In the genomic region with DNA sequence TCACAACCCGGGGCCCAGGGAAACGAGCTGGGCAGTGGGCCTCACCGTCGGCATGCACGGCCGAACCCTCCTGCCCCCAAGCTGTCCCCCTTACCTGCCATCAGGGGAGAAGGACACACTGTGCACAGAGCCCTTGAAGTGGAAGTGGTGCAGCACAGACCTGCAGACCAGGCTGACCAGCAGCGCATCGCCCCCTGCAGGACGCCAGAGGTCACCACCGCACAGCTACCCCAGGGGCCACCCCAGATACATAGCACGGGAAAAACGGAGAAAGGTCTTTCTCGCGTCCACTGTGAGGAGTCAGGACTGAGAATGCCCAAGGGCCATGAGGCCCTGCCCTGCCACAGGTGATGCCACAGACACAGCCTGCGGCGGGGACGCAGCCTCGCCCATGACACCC, we compare ENCODE assay signal across 8 cellular contexts.
DNase-seq lines count a peak whose midpoint lies in the region; ATAC-seq, FAIRE-seq and TF ChIP-seq lines count a peak whose summit lies in the region.
"Not testable (repeated sequence)": the region's sequence is repeated elsewhere in the genome, so short reads cannot be mapped to it uniquely, and the experiment has no call there.

No MANE protein-coding gene starts in this region.

- not testable (repeated sequence) for H3K27me3 ChIP-seq in WERI-Rb-1 (ENCODE audit: insufficient read depth, low read depth, severe bottlenecking); spleen (replicated peaks in 1 of 7); upper lobe of right lung

- TF ChIP-seq POLR2A in spleen (IDR thresholded peaks at IDR 0.05) = not testable (repeated sequence)

- peak; percentile 70 for ATAC-seq in upper lobe of right lung

- not testable (repeated sequence) for H3K4me3 Mint-ChIP-seq in neural crest cell

- H3K27me3 Mint-ChIP-seq in neural crest cell (ENCODE audit: low read depth) = not testable (repeated sequence)

- not testable (repeated sequence) for H3K9ac ChIP-seq in kidney (ENCODE audit: low read length in 2 of 2)

- DNase-seq in WERI-Rb-1 (peak; percentile 51), kidney (peak; percentile 26), neural crest cell (ENCODE audit: low read depth, low spot score) (peak; percentile 5), spleen (peak; percentile 75), upper lobe of right lung (peak; percentile 32)
- peak; percentile 70 for DNase-seq in activated effector memory CD4-positive, alpha-beta T cell treated with anti-CD3 and anti-CD28 coated beads, Interleukin-2, amount 50 U/mL, for 16 hours
- not testable (repeated sequence) for DNase-seq in choroid plexus epithelial cell (ENCODE audit: low read depth)

- TF ChIP-seq CTCF in GM12873 (IDR thresholded peaks at IDR 0.05; ENCODE audit: insufficient read depth, low read depth, low read length, missing control alignments) (peak; percentile 17), WERI-Rb-1 (IDR thresholded peaks at IDR 0.05; ENCODE audit: low read depth, low read length) (peak; percentile 26; the same call in 1 of the 2 replicates), choroid plexus epithelial cell (conservative IDR thresholded peaks at IDR 0.05; ENCODE audit: low read depth, low read length) (peak; percentile 8), neural crest cell (conservative IDR thresholded peaks at IDR 0.05) (peak; percentile 37), spleen (IDR thresholded peaks at IDR 0.05 in 8 of 11, conservative IDR thresholded peaks at IDR 0.05 in 3 of 11) (peak in 5 of 11 experiments; percentile 19 to 50 (median 23))
- not testable (repeated sequence) for TF ChIP-seq CTCF in kidney (IDR thresholded peaks at IDR 0.05; ENCODE audit: borderline replicate concordance, extremely low read depth, insufficient read depth); upper lobe of right lung (IDR thresholded peaks at IDR 0.05)

- not testable (repeated sequence) for H3K27ac ChIP-seq in WERI-Rb-1; kidney (ENCODE audit: low read depth in 2 of 2, low read length in 2 of 2); spleen; upper lobe of right lung

- FAIRE-seq in kidney (lab: Jason Lieb, UNC) = not testable (repeated sequence)

- H3K4me3 ChIP-seq in WERI-Rb-1 (ENCODE audit: low read depth, low read length); choroid plexus epithelial cell (ENCODE audit: low read depth, low read length); kidney (ENCODE audit: low read length in 2 of 2); spleen; upper lobe of right lung: not testable (repeated sequence)

- H3K4me1 Mint-ChIP-seq in neural crest cell = not testable (repeated sequence)

- not testable (repeated sequence) for H3K4me1 ChIP-seq in kidney (ENCODE audit: control insufficient read depth in 1 of 2, insufficient read depth in 1 of 2, low read depth in 1 of 2, low read length in 2 of 2); spleen; upper lobe of right lung

- not testable (repeated sequence) for H3K36me3 ChIP-seq in WERI-Rb-1; kidney (ENCODE audit: control insufficient read depth in 1 of 2, insufficient read depth in 2 of 2, low read length in 2 of 2); spleen; upper lobe of right lung

- 85 to 100% (median 88%) methylated on average over 1 to 8 of the region's 18 CpGs; no CpG with 5 or more reads in 2 of the 5 donors for WGBS in spleen, 5 donors

- not testable (repeated sequence) for H3K27ac Mint-ChIP-seq in neural crest cell (ENCODE audit: unreplicated experiment)

- intact Hi-C loops in kidney (cut with DNase I); spleen (cut with DNase I; ENCODE audit: low total_unique reads); upper lobe of right lung (cut with DNase I): not testable (repeated sequence)

- H3K36me3 Mint-ChIP-seq in neural crest cell (ENCODE audit: low read depth) = not testable (repeated sequence)

- H3K9me3 Mint-ChIP-seq in neural crest cell = not testable (repeated sequence)

- H3K9me3 ChIP-seq in WERI-Rb-1 (ENCODE audit: severe bottlenecking); kidney (ENCODE audit: control insufficient read depth in 1 of 2, low read length in 2 of 2); spleen; upper lobe of right lung: not testable (repeated sequence)
